ENCODE assay signal across 8 cellular contexts in the genomic region with DNA sequence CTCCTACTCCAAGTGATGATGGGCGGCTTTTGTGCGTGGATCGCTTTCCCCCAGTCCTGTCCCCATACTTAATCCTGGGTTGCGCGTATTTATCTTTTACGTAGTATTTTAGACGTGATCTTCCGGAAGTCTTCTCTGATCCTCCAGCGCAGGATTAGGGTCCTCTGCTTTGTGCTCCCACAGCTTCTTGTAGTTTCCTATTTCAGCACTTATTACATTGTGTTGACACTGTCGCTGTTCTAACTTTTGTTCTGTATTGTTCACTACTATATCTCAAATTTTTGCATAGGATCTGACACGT. TPM values are rescaled to one million over a fixed set of nuclear protein-coding genes. Genes with fewer than 3 reads are reported as not detected.
DNase-seq lines count a peak whose midpoint lies in the region; ATAC-seq and TF ChIP-seq lines count a peak whose summit lies in the region.

No MANE protein-coding gene starts in this region.

- CTCF ChIA-PET in BJ (lab: Yijun Ruan, JAX): interaction anchor here (0.9 to 2.7 kb wide), 4 partner anchors 9 to 284 kb away, joined by 3 to 8 read pairs (median 3); a partner anchor contains a TSS

- H3K27me3 ChIP-seq in BJ (ENCODE audit: control insufficient read depth, insufficient read depth, low read length) (no peaks in the 10 kb centered on the region), HUES48 (ENCODE audit: control insufficient read depth, insufficient read depth, low read length) (no peaks in the 10 kb centered on the region)

- POLR2A ChIA-PET in BJ (lab: Charles Lee): interaction anchor here (0.5 to 0.9 kb wide), 2 partner anchors 16 to 96 kb away, joined by 3 to 6 read pairs; no protein-coding TSS in a partner anchor

- peaks cover 19% of the 10 kb centered on the region in 2 donors for H3K36me3 Mint-ChIP-seq in naive B cell

- peak overlapping the region; percentile 77 for H3K4me3 ChIP-seq in BJ (ENCODE audit: low read depth, low read length)
- H3K4me3 ChIP-seq in HUES48 (ENCODE audit: low read depth, low read length): peak overlapping the region; percentile 84

- H3K27ac ChIP-seq in HUES48 (ENCODE audit: low read depth, low read length) (peak overlapping the region; percentile 43), caudate nucleus (ENCODE audit: low read depth, low read length) (peak overlapping the region; percentile 75)

- peaks cover 27 to 57% (median 52%) of the 10 kb centered on the region in 3 donors for H3K4me1 Mint-ChIP-seq in naive B cell

- no peaks in the 10 kb centered on the region for H3K9me3 Mint-ChIP-seq in naive B cell

- peak; percentile 9 for ATAC-seq in naive B cell (ENCODE audit: low read depth in 2 of 2)
- no peak for ATAC-seq in GM18519 (IDR thresholded peaks at IDR 0.05; ENCODE audit: low FRiP score, unreplicated experiment)
- no peak for ATAC-seq in HG02970 (IDR thresholded peaks at IDR 0.05; ENCODE audit: low FRiP score, unreplicated experiment)

- peaks cover 20% of the 10 kb centered on the region for H3K36me3 ChIP-seq in BJ (ENCODE audit: control insufficient read depth, insufficient read depth, low read length)
- H3K36me3 ChIP-seq in HUES48 (ENCODE audit: control insufficient read depth, insufficient read depth, low read length): peaks cover 62% of the 10 kb centered on the region

- H3K9ac ChIP-seq in HUES48 (ENCODE audit: low read depth, low read length): peak overlapping the region; percentile 45

- H3K9me3 ChIP-seq in HUES48 (ENCODE audit: control insufficient read depth, insufficient read depth, low read length): no peaks in the 10 kb centered on the region

- peak overlapping the region; percentile 98 to 100 (median 99) for H3K27ac Mint-ChIP-seq in naive B cell

- H3K27me3 Mint-ChIP-seq in naive B cell: no peaks in the 10 kb centered on the region

- DNase-seq in BJ (ENCODE audit: low read depth): no peak
- no peak for DNase-seq in caudate nucleus (lab: John Stamatoyannopoulos, UW)
- no peak for DNase-seq in naive B cell
- DNase-seq in HPDE6-E6E7 (ENCODE audit: extremely low spot score): no peak
- no peak for DNase-seq in iPS-NIHi7 (ENCODE audit: extremely low spot score)

- peak overlapping the region; percentile 88 to 100 (median 99) for H3K4me3 Mint-ChIP-seq in naive B cell

- peaks cover 3% of the 10 kb centered on the region; the same call in 1 of the 2 replicates for H3K4me1 ChIP-seq in HUES48 (ENCODE audit: control insufficient read depth, insufficient read depth, low read length)

- no peak for TF ChIP-seq CTCF in BJ (IDR thresholded peaks at IDR 0.05; ENCODE audit: insufficient read depth, low read depth, low read length)

RNA-seq across cellular contexts. Expression of a gene that starts 0.5 kb away (rescaled TPM):
- polyA plus RNA-seq in BJ (2011; rRNA removed) (71.8 and 105 TPM in 2 replicates), naive B cell (ENCODE audit: low read depth in 6 of 6) (100 to 1,000 TPM in 5 of 6 donors, 10 to 100 TPM in 1; 83.8 to 170 (median 140) TPM)
- 41.0 and 61.3 TPM in 2 replicates for polyA minus RNA-seq in BJ (2011; rRNA and poly(A)+ RNA removed)

RNA-seq across cellular contexts. Expression of a gene that starts 0.7 kb away (rescaled TPM):
- polyA plus RNA-seq in BJ (2011; rRNA removed) (96.8 and 102 TPM in 2 replicates), naive B cell (ENCODE audit: low read depth in 6 of 6) (100 to 1,000 TPM in 5 of 6 donors, 10 to 100 TPM in 1; 94.5 to 167 (median 152) TPM)
- 10.4 and 11.7 TPM in 2 replicates for polyA minus RNA-seq in BJ (2011; rRNA and poly(A)+ RNA removed)

RNA-seq across cellular contexts. Expression of a gene that starts 8.8 kb away (rescaled TPM):
- polyA plus RNA-seq in BJ (2011; rRNA removed) (4.8 and 7.5 TPM in 2 replicates), naive B cell (ENCODE audit: low read depth in 6 of 6) (10 to 100 TPM in 4 of 6 donors, 1 to 10 TPM in 2; 7.6 to 13.0 (median 11.4) TPM)
- 3.2 and 7.0 TPM in 2 replicates for polyA minus RNA-seq in BJ (2011; rRNA and poly(A)+ RNA removed)

RNA-seq across cellular contexts. Expression of a gene that starts 15.1 kb away (rescaled TPM):
- 0.69 and 1.9 TPM in 2 replicates for polyA plus RNA-seq in BJ (2011; rRNA removed)
- 0.09 and 0.46 TPM in 2 replicates for polyA minus RNA-seq in BJ (2011; rRNA and poly(A)+ RNA removed)
- polyA plus RNA-seq in naive B cell (ENCODE audit: low read depth in 6 of 6): 10 to 100 TPM in 1 of 6 donors, 1 to 10 TPM in 5; 1.5 to 10.2 (median 2.8) TPM

RNA-seq across cellular contexts. Expression of a gene that starts 16.6 kb away (rescaled TPM):
- polyA plus RNA-seq in BJ (2011; rRNA removed): 12.7 and 17.9 TPM in 2 replicates
- polyA minus RNA-seq in BJ (2011; rRNA and poly(A)+ RNA removed): 16.8 and 18.9 TPM in 2 replicates
- polyA plus RNA-seq in naive B cell (ENCODE audit: low read depth in 6 of 6): 10 to 100 TPM in 4 of 6 donors, 1 to 10 TPM in 2; 5.7 to 15.1 (median 10.3) TPM

Comparison
In these comparisons a context has a peak if more than half of its experiments do, and no peak if none do; other contexts are left out.
1. ATAC-seq: peak in naive B cell (2 of 2); none in GM18519 (single experiment) and HG02970 (single experiment).